Comparison of ENCODE assay signal across 8 cellular contexts in the genomic region with DNA sequence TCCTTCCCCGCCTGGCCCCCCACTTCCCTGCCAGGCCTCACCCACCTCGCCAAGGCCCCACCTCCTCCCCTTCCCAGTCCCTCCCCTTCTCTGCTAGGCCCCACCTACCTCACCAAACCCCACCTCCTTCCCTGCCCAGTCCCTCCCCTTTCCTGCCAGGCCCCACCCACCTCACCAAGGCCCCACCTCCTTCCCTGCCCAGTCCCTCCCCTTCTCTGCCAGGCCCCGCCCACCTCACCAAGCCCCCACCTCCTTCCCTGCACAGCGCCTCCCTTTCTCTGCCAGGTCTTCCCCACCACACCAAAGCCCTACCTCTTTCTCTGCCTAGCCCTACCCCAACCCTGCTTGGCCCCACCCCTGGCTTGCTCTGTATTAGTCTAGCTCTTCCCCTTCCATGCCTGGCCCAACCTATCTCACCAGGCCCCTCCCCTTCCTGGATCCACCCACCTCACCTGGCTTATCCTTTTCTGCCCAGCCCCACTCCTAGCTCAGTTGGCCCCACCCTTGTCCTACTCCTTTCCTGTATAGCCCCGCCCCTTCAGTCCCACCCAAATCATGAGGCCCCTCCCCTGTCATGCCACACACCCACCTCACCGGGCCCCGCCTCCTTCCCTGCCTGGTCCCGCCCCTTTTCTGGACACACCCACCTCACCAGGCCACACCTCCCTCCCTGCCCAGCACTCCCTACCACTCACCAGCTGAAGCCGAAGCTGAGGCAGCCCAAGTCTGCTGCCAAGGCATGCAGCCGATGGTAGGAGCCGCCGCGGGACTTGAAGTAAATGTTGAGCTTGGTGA. TPM values are rescaled to one million over a fixed set of nuclear protein-coding genes. Genes with fewer than 3 reads are reported as not detected.
DNase-seq lines count a peak whose midpoint lies in the region; ATAC-seq and TF ChIP-seq lines count a peak whose summit lies in the region.

No MANE protein-coding gene starts in this region.

- H3K4me1 Mint-ChIP-seq in activated CD8-positive, alpha-beta T cell treated with anti-CD3 and anti-CD28 coated beads for 36 hours (ENCODE audit: low read depth): no peaks in the 10 kb centered on the region
- peaks cover 0 to 4% (median 0%) of the 10 kb centered on the region in 3 donors for H3K4me1 Mint-ChIP-seq in naive B cell

- intact Hi-C loops in activated CD8-positive, alpha-beta T cell treated with anti-CD3 and anti-CD28 coated beads for 36 hours (cut with micrococcal nuclease): no loop called here

- H3K27me3 Mint-ChIP-seq in activated CD8-positive, alpha-beta T cell treated with anti-CD3 and anti-CD28 coated beads for 36 hours: no peaks in the 10 kb centered on the region
- no peaks in the 10 kb centered on the region for H3K27me3 Mint-ChIP-seq in naive B cell

- H3K36me3 Mint-ChIP-seq in activated CD8-positive, alpha-beta T cell treated with anti-CD3 and anti-CD28 coated beads for 36 hours (ENCODE audit: low read depth): no peaks in the 10 kb centered on the region
- H3K36me3 Mint-ChIP-seq in naive B cell: no peaks in the 10 kb centered on the region

- H3K4me3 Mint-ChIP-seq in activated CD8-positive, alpha-beta T cell treated with anti-CD3 and anti-CD28 coated beads for 36 hours: no peak overlapping the region
- no peak overlapping the region for H3K4me3 Mint-ChIP-seq in naive B cell

- no peaks in the 10 kb centered on the region for H3K9me3 Mint-ChIP-seq in activated CD8-positive, alpha-beta T cell treated with anti-CD3 and anti-CD28 coated beads for 36 hours
- peaks cover 0 to 6% (median 0%) of the 10 kb centered on the region in 7 donors for H3K9me3 Mint-ChIP-seq in naive B cell

- DNase-seq in NCI-H1417 (lab: John Stamatoyannopoulos, UW): peak in 2 of 3 experiments; percentile 18 to 31
- DNase-seq in NCI-H1417 treated with DMSO at 0.1 percent for 48 hours (lab: John Stamatoyannopoulos, UW): no peak
- peak; percentile 73 for DNase-seq in KBM-7
- peak; percentile 52 for DNase-seq in activated CD8-positive, alpha-beta T cell treated with anti-CD3 and anti-CD28 coated beads for 36 hours
- DNase-seq in naive B cell: no peak
- DNase-seq in T1000 (lab: John Stamatoyannopoulos, UW): no peak
- DNase-seq in activated gamma-delta T cell treated with Interleukin-2 at 50 U/mL for 16 hours: no peak

- CTCF ChIA-PET in activated CD8-positive, alpha-beta T cell treated with anti-CD3 and anti-CD28 coated beads for 36 hours (lab: Charles Lee): interaction anchor here (1.5 kb wide), 1 partner anchor 12 kb away, joined by 4 read pairs; no protein-coding TSS in a partner anchor

- POLR2A ChIA-PET in activated CD8-positive, alpha-beta T cell treated with anti-CD3 and anti-CD28 coated beads for 36 hours (lab: Charles Lee): interaction anchor here (0.8 kb wide), 1 partner anchor 31 kb away, joined by 3 read pairs; no protein-coding TSS in a partner anchor

- ATAC-seq in activated CD8-positive, alpha-beta T cell treated with anti-CD3 and anti-CD28 coated beads for 36 hours: peak; percentile 76
- peak; percentile 36 to 63 for ATAC-seq in naive B cell (ENCODE audit: low read depth in 2 of 2)
- no peak for ATAC-seq in GM19397 (IDR thresholded peaks at IDR 0.05; ENCODE audit: unreplicated experiment)

- in situ Hi-C loops in KBM-7 (cut with MboI; ENCODE audit: low pct_unique_long_range_greater_than_20kb, low sequenced_read_pairs): no loop called here

- TF ChIP-seq CTCF in activated CD8-positive, alpha-beta T cell treated with anti-CD3 and anti-CD28 coated beads for 36 hours (IDR thresholded peaks at IDR 0.05): no peak

- H3K27ac Mint-ChIP-seq in activated CD8-positive, alpha-beta T cell treated with anti-CD3 and anti-CD28 coated beads for 36 hours: no peak overlapping the region
- H3K27ac Mint-ChIP-seq in naive B cell: peak overlapping the region in 1 of 6 donors; percentile 44

RNA-seq across cellular contexts. Expression of a gene that starts 16.2 kb away (rescaled TPM):
- total RNA-seq in activated CD8-positive, alpha-beta T cell treated with anti-CD3 and anti-CD28 coated beads for 36 hours: under 1 TPM; 0.18 to 0.36 TPM
- under 1 TPM in 1 of 6 donors, not detected in 5; 0.15 TPM for polyA plus RNA-seq in naive B cell (ENCODE audit: low read depth in 6 of 6)

RNA-seq across cellular contexts. Expression of a gene that starts 39.4 kb away (rescaled TPM):
- total RNA-seq in activated CD8-positive, alpha-beta T cell treated with anti-CD3 and anti-CD28 coated beads for 36 hours: 100 to 1,000 TPM; 179 to 183 TPM
- polyA plus RNA-seq in naive B cell (ENCODE audit: low read depth in 6 of 6): 100 to 1,000 TPM; 204 to 322 (median 251) TPM

RNA-seq across cellular contexts. Expression of a gene that starts 39.7 kb away (rescaled TPM):
- total RNA-seq in activated CD8-positive, alpha-beta T cell treated with anti-CD3 and anti-CD28 coated beads for 36 hours: 10 to 100 TPM; 61.0 to 61.6 TPM
- polyA plus RNA-seq in naive B cell (ENCODE audit: low read depth in 6 of 6): 10 to 100 TPM; 14.2 to 33.3 (median 24.5) TPM

RNA-seq across cellular contexts. Expression of a gene that starts 48.0 kb away (rescaled TPM):
- 10 to 100 TPM; 75.9 to 87.6 TPM for total RNA-seq in activated CD8-positive, alpha-beta T cell treated with anti-CD3 and anti-CD28 coated beads for 36 hours
- polyA plus RNA-seq in naive B cell (ENCODE audit: low read depth in 6 of 6): 10 to 100 TPM in 3 of 6 donors, 1 to 10 TPM in 3; 2.2 to 21.3 (median 10.0) TPM

Comparison
In these comparisons a context has a peak if more than half of its experiments do, and no peak if none do; other contexts are left out.
1. DNase-seq: peak in NCI-H1417 (2 of 3), KBM-7 (single experiment) and activated CD8-positive, alpha-beta T cell treated with anti-CD3 and anti-CD28 coated beads for 36 hours (single experiment); none in NCI-H1417 treated with DMSO at 0.1 percent for 48 hours (single experiment), naive B cell (single experiment), T1000 (single experiment) and activated gamma-delta T cell treated with Interleukin-2 at 50 U/mL for 16 hours (single experiment).